Comparison of ENCODE assay signal across 14 cellular contexts in the genomic region with DNA sequence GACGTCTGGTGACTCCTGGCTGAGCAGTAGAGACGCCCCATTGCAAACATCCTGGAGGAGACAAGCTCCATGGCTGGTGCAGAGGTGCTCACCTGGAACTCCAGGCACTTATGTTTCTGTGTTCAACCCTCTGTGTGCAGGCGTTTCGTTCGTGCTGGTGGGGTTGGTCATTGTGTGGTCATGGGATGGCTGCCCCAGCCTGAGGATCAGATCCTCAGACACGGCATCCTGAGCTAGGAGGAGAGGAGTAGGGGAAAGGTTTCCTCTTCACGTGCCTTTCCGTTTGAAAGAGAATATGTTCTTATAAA.
DNase-seq lines count a peak whose midpoint lies in the region; ATAC-seq, FAIRE-seq and TF ChIP-seq lines count a peak whose summit lies in the region.
"Had no signal": no experiment of that assay in that cellular context is flagged by ENCODE, and none has a peak within 500 bp of the region (broad histone marks: within the 10 kb centered on the region; RNA-seq: fewer than 3 reads in every experiment).

No MANE protein-coding gene starts in this region.

- H3K23ac ChIP-seq in H1 (ENCODE audit: insufficient read length) = no peak overlapping the region

- H3K9me3 ChIP-seq in Caco-2 (no peaks in the 10 kb centered on the region), OCI-LY1 (ENCODE audit: low read length) (no peaks in the 10 kb centered on the region), H1 (ENCODE audit: insufficient read depth in 2 of 2, low read depth in 1 of 2, low read length in 1 of 2) (no peaks in the 10 kb centered on the region)

- H3K4me2 ChIP-seq in OCI-LY1 (ENCODE audit: low read length) = no peak overlapping the region
- no peak overlapping the region for H3K4me2 ChIP-seq in H1 (ENCODE audit: insufficient read depth in 1 of 2, low read depth in 2 of 2, low read length in 2 of 2)

- H3K4me1 Mint-ChIP-seq in Caco-2 (ENCODE audit: low read depth, unreplicated experiment) (peaks cover 39% of the 10 kb centered on the region), progenitor cell of endocrine pancreas (ENCODE audit: low read depth) (peaks cover 15% of the 10 kb centered on the region)

- ATAC-seq in HG03280 (IDR thresholded peaks at IDR 0.05; ENCODE audit: unreplicated experiment) = no peak
- no peak for ATAC-seq in HG02852 (IDR thresholded peaks at IDR 0.05; ENCODE audit: unreplicated experiment)
- ATAC-seq: HCT116 had no signal

- no peak for TF ChIP-seq EP300 in H1 (IDR thresholded peaks at IDR 0.05; ENCODE audit: borderline replicate concordance in 1 of 2, low read depth in 2 of 2, low read length in 2 of 2)

- H2AFZ ChIP-seq in OCI-LY1 (ENCODE audit: low read length) (no peak overlapping the region), H1 (ENCODE audit: low read length) (no peak overlapping the region)

- H2BK20ac ChIP-seq in H1 (ENCODE audit: low read length) = peak overlapping the region; percentile 80; the same call in 1 of the 2 replicates

- H3K9ac ChIP-seq in OCI-LY1 (ENCODE audit: low read length) (no peak overlapping the region), H1 (replicated peaks in 1 of 4; ENCODE audit: extremely low read depth in 1 of 4, low read depth in 3 of 4, low read length in 3 of 4) (no peak overlapping the region)

- POLR2A ChIA-PET in Caco-2 (lab: Charles Lee) = interaction anchor here (0.5 kb wide), 1 partner anchor 79 kb away, joined by 7 read pairs; no protein-coding TSS in a partner anchor
- POLR2A ChIA-PET in H1 (lab: Charles Lee; ENCODE audit: partially characterized antibody) = interaction anchor here (0.6 to 3.9 kb wide), 4 partner anchors 9 to 34 kb away, joined by 3 to 25 read pairs (median 4); no protein-coding TSS in a partner anchor

- no peak overlapping the region for H2BK120ac ChIP-seq in H1 (replicated peaks; ENCODE audit: low read depth, low read length)

- H3K4me3 Mint-ChIP-seq in Caco-2 (ENCODE audit: unreplicated experiment) (no peak overlapping the region), progenitor cell of endocrine pancreas (ENCODE audit: low read depth) (no peak overlapping the region)
- H3K4me3 Mint-ChIP-seq: CD4-positive, alpha-beta T cell had no signal

- BruUV-seq in Caco-2 (replicated peaks; lab: Mats Ljungman, UMichigan) = no TSS peak

- H3K79me2 ChIP-seq in OCI-LY1 (ENCODE audit: insufficient read depth, low read length) (0 out of 2 replicates have a peak, but pooled peaks cover 5% of the 10 kb centered on the region), H1 (ENCODE audit: control insufficient read depth in 1 of 2, insufficient read depth in 2 of 2, low read length in 2 of 2) (peaks cover 0 to 41% of the 10 kb centered on the region in 2 experiments; a peak in 2 of 4 replicates)

- H4K91ac ChIP-seq in H1 (replicated peaks; ENCODE audit: insufficient read length, low read length) = no peak overlapping the region

- H3K14ac ChIP-seq in H1 (ENCODE audit: insufficient read length) = no peak overlapping the region

- H3K4me1 ChIP-seq in Caco-2 (peaks cover 33% of the 10 kb centered on the region), OCI-LY1 (ENCODE audit: insufficient read depth, low read length, severe bottlenecking) (peaks cover 26% of the 10 kb centered on the region), H1 (replicated peaks in 1 of 4; ENCODE audit: control insufficient read depth in 3 of 4, insufficient read depth in 4 of 4, low read length in 3 of 4) (peaks cover 3 to 21% (median 14%) of the 10 kb centered on the region in 4 experiments)

- H3K27ac Mint-ChIP-seq in Caco-2 (ENCODE audit: unreplicated experiment) = peak overlapping the region; percentile 34
- peak overlapping the region; percentile 15 for H3K27ac Mint-ChIP-seq in progenitor cell of endocrine pancreas
- H3K27ac Mint-ChIP-seq: CD4-positive, alpha-beta T cell had no signal

- no peaks in the 10 kb centered on the region for H3K27me3 ChIP-seq in Caco-2 (replicated peaks; ENCODE audit: control insufficient read depth, insufficient read depth, low read length)
- H3K27me3 ChIP-seq in OCI-LY1 (ENCODE audit: insufficient read depth, low read length) = no peaks in the 10 kb centered on the region
- H3K27me3 ChIP-seq in H1 (replicated peaks in 1 of 4; ENCODE audit: control insufficient read depth in 3 of 4, extremely low read depth in 1 of 4, insufficient read depth in 3 of 4, low read length in 3 of 4) = no peaks in the 10 kb centered on the region

- H4K5ac ChIP-seq in H1 (ENCODE audit: insufficient read length, low read depth, low read length) = no peak overlapping the region

- WGBS in H1 (ENCODE audit: extremely low coverage in 1 of 2, insufficient coverage in 1 of 2, insufficient read length in 1 of 2, insufficient replicate concordance in 2 of 2, low coverage in 1 of 2, low lambda C conversion rate in 2 of 2, missing lambda C conversion rate in 1 of 2), 2 experiments = 84% methylated on average over 8 of the region's 8 CpGs; no CpG with 5 or more reads in 1 of the 2 experiments

- TF ChIP-seq POLR2A in H1 (IDR thresholded peaks at IDR 0.05; ENCODE audit: control extremely low read depth in 1 of 2, low read depth in 2 of 2, low read length in 2 of 2) = no peak

- H3K79me1 ChIP-seq in H1 (ENCODE audit: low read depth, low read length) = no peaks in the 10 kb centered on the region; the same call in 1 of the 2 replicates

- no peak overlapping the region for H4K8ac ChIP-seq in H1 (ENCODE audit: extremely low read depth, insufficient read depth, low read length)

- H3K18ac ChIP-seq in H1 (ENCODE audit: extremely low read depth, low read length) = no peak overlapping the region

- peaks cover 62% of the 10 kb centered on the region for H3K36me3 Mint-ChIP-seq in Caco-2 (ENCODE audit: insufficient read depth, unreplicated experiment)
- H3K36me3 Mint-ChIP-seq in progenitor cell of endocrine pancreas (ENCODE audit: insufficient read depth) = peaks cover 16% of the 10 kb centered on the region

- H3K9me3 Mint-ChIP-seq in Caco-2 (ENCODE audit: unreplicated experiment) (no peaks in the 10 kb centered on the region), progenitor cell of endocrine pancreas (ENCODE audit: low read depth) (no peaks in the 10 kb centered on the region)
- H3K9me3 Mint-ChIP-seq: CD4-positive, alpha-beta T cell had no signal

- peaks cover 2% of the 10 kb centered on the region for H3K36me3 ChIP-seq in Caco-2 (ENCODE audit: control insufficient read depth, insufficient read depth, low read length)
- H3K36me3 ChIP-seq in OCI-LY1 (ENCODE audit: insufficient read depth, low read length) = peaks cover 17% of the 10 kb centered on the region; the same call in 1 of the 2 replicates
- H3K36me3 ChIP-seq in H1 (ENCODE audit: control insufficient read depth in 2 of 4, insufficient read depth in 4 of 4, low read length in 3 of 4) = no peaks in the 10 kb centered on the region

- H2BK15ac ChIP-seq in H1 (ENCODE audit: low read length) = peak overlapping the region; percentile 81; the same call in 1 of the 2 replicates

- intact Hi-C loops in Caco-2 (cut with micrococcal nuclease; ENCODE audit: unreplicated experiment) = no loop called here

- H3K4ac ChIP-seq in H1 (replicated peaks; ENCODE audit: insufficient read length, low read depth, low read length) = peak overlapping the region; percentile 89

- H3K23me2 ChIP-seq in H1 (ENCODE audit: low read depth, low read length) = no peaks in the 10 kb centered on the region; the same call in 1 of the 2 replicates

- no peak for TF ChIP-seq CTCF in Caco-2 (IDR thresholded peaks at IDR 0.05; ENCODE audit: insufficient read depth in 1 of 2, low read depth in 1 of 2, low read length in 1 of 2, severe bottlenecking in 1 of 2, unreplicated experiment in 1 of 2)
- no peak for TF ChIP-seq CTCF in OCI-LY1 (IDR thresholded peaks at IDR 0.05; ENCODE audit: low read length)
- TF ChIP-seq CTCF in H1 (IDR thresholded peaks at IDR 0.05; ENCODE audit: control extremely low read depth in 1 of 3, insufficient read depth in 1 of 3, low read depth in 1 of 3, low read length in 3 of 3) = no peak
- TF ChIP-seq CTCF in progenitor cell of endocrine pancreas (IDR thresholded peaks at IDR 0.05; ENCODE audit: unreplicated experiment) = no peak

- H3K56ac ChIP-seq in H1 (replicated peaks; ENCODE audit: insufficient read length, low read depth, low read length) = no peak overlapping the region

- CTCF ChIA-PET in Caco-2 (lab: Charles Lee) = no interaction called here
- CTCF ChIA-PET in H1 (lab: Charles Lee; ENCODE audit: partially characterized antibody) = interaction anchor here (1.0 to 17.8 kb wide), 7 partner anchors 9 to 92 kb away, joined by 3 to 259 read pairs (median 4); partner anchors contain the start of genes SIPA1L3 and WDR87

- H3K4me3 ChIP-seq in Caco-2 (ENCODE audit: low read depth, low read length) = no peak overlapping the region
- no peak overlapping the region for H3K4me3 ChIP-seq in OCI-LY1 (ENCODE audit: low read depth, low read length, poor library complexity, severe bottlenecking)
- no peak overlapping the region for H3K4me3 ChIP-seq in H1 (ENCODE audit: extremely low read depth in 1 of 4, insufficient read depth in 2 of 4, low read depth in 3 of 4, low read length in 4 of 4)

- H2BK12ac ChIP-seq in H1 (ENCODE audit: low read depth, low read length) = 0 out of 2 replicates have a peak overlapping the region, but pooled peaks have one; percentile 39

- peak overlapping the region; percentile 86; the same call in 1 of the 2 replicates for H2AK5ac ChIP-seq in H1 (ENCODE audit: low read depth, low read length)

- no peaks in the 10 kb centered on the region for H3F3A ChIP-seq in OCI-LY1 (ENCODE audit: insufficient read depth, low read length)

- DNase-seq in Caco-2 = no peak
- DNase-seq in H1 (ENCODE audit: low read depth in 1 of 2, low spot score in 2 of 2) = no peak
- DNase-seq in progenitor cell of endocrine pancreas (ENCODE audit: low spot score, unreplicated experiment) = no peak
- DNase-seq in 8988T = no peak
- DNase-seq in NCI-H1694 (lab: John Stamatoyannopoulos, UW) = no peak
- DNase-seq: ACHN; C1 segment of cervical spinal cord; CD4-positive, alpha-beta T cell; EL had no signal

- H4K20me1 ChIP-seq in OCI-LY1 (ENCODE audit: insufficient read depth, low read length) = no peaks in the 10 kb centered on the region
- peaks cover 0 to 2% of the 10 kb centered on the region in 2 experiments for H4K20me1 ChIP-seq in H1 (replicated peaks in 1 of 2; ENCODE audit: control insufficient read depth in 1 of 2, insufficient read depth in 2 of 2, low read length in 2 of 2)

- H3K27me3 Mint-ChIP-seq in Caco-2 (ENCODE audit: insufficient read depth, unreplicated experiment) (no peaks in the 10 kb centered on the region), progenitor cell of endocrine pancreas (no peaks in the 10 kb centered on the region)
- H3K27me3 Mint-ChIP-seq: CD4-positive, alpha-beta T cell had no signal

- no peak for FAIRE-seq in H1 (lab: Jason Lieb, UNC)
- FAIRE-seq: G401.6 had no signal

- H2BK5ac ChIP-seq in H1 (ENCODE audit: low read depth, low read length) = peak overlapping the region; percentile 56; the same call in 1 of the 2 replicates

- peak overlapping the region; percentile 21 for H3K27ac ChIP-seq in OCI-LY1 (ENCODE audit: low read depth, low read length, poor library complexity, severe bottlenecking)
- no peak overlapping the region for H3K27ac ChIP-seq in H1 (ENCODE audit: low read depth, low read length)

- TF ChIP-seq RAD21 in H1 (IDR thresholded peaks at IDR 0.05 in 1 of 2, conservative IDR thresholded peaks at IDR 0.05 in 1 of 2; ENCODE audit: low read depth in 2 of 2, low read length in 2 of 2) = no peak

- H3K9me2 ChIP-seq in OCI-LY1 (ENCODE audit: low read depth, low read length) = no peaks in the 10 kb centered on the region
